ENCODE assay signal across 1 cellular context in genomic region chr20:45011108-45011526, GRCh38.
TF ChIP-seq lines count a peak whose summit lies in the region.

No MANE protein-coding gene starts in this region.

TF ChIP-seq in HepG2, 621 proteins besides CTCF, POLR2A, EP300 and RAD21 (continued from another document):
- TF ChIP-seq GPBP1L1 (CRISPR knock-in tag; IDR thresholded peaks at IDR 0.05) (no peak), CENPT (CRISPR knock-in tag; IDR thresholded peaks at IDR 0.05; ENCODE audit: low read depth) (no peak), ZNF562 (CRISPR knock-in tag; IDR thresholded peaks at IDR 0.05; ENCODE audit: borderline replicate concordance) (no peak), ZSCAN30 (CRISPR knock-in tag; IDR thresholded peaks at IDR 0.05) (no peak), FOXJ3 (CRISPR knock-in tag; IDR thresholded peaks at IDR 0.05; ENCODE audit: borderline replicate concordance) (no peak), RFXAP (CRISPR knock-in tag; IDR thresholded peaks at IDR 0.05; ENCODE audit: borderline replicate concordance) (no peak), AHDC1 (CRISPR knock-in tag; IDR thresholded peaks at IDR 0.05; ENCODE audit: borderline replicate concordance) (no peak), NFATC3 (CRISPR knock-in tag; IDR thresholded peaks at IDR 0.05) (no peak), ZNF7 (CRISPR knock-in tag; IDR thresholded peaks at IDR 0.05) (no peak), ZNF776 (CRISPR knock-in tag; IDR thresholded peaks at IDR 0.05) (no peak), DMAP1 (CRISPR knock-in tag; IDR thresholded peaks at IDR 0.05) (no peak), ZBTB39 (CRISPR knock-in tag; IDR thresholded peaks at IDR 0.05) (no peak), ETS1 (CRISPR knock-in tag; IDR thresholded peaks at IDR 0.05) (no peak)
